Comparison of ENCODE assay signal across 8 cellular contexts in genomic region chr3:105866656-105867653, GRCh38. TPM values are rescaled to one million over a fixed set of nuclear protein-coding genes. Genes with fewer than 3 reads are reported as not detected.
A peak's percentile ranks its signal among the peaks of the same experiment; 100 is the strongest.
DNase-seq lines count a peak whose midpoint lies in the region; ATAC-seq, FAIRE-seq and TF ChIP-seq lines count a peak whose summit lies in the region.

No MANE protein-coding gene starts in this region.

- DNase-seq in GM13977 (ENCODE audit: low spot score) (peak; percentile 57), astrocyte (ENCODE audit: low read depth) (peak; percentile 56), HepG2 (ENCODE audit: low spot score) (peak; percentile 72), tibial artery (peak in 1 of 2 donors; percentile 40), NCI-H524 treated with DMSO at 0.1 percent for 48 hours (lab: John Stamatoyannopoulos, UW) (no peak), H7 (no peak)

- intact Hi-C loops in HepG2 (cut with micrococcal nuclease; ENCODE audit: unreplicated experiment) (loop anchor here (5.0 to 10.0 kb wide), 4 partner anchors 40 to 292 kb away; no protein-coding TSS in a partner anchor), tibial artery (cut with DNase I; ENCODE audit: low total_unique reads) (loop anchor here (5.0 to 10.0 kb wide), 2 partner anchors 40 to 132 kb away; no protein-coding TSS in a partner anchor)

- peak overlapping the region; percentile 75 to 99 (median 88) for H3K27ac Mint-ChIP-seq in IgD-negative memory B cell
- no peak overlapping the region for H3K27ac Mint-ChIP-seq in astrocyte (ENCODE audit: unreplicated experiment)

- TF ChIP-seq CTCF in GM13977 (IDR thresholded peaks at IDR 0.05; ENCODE audit: extremely low read depth, insufficient read depth, missing control alignments) (no peak), astrocyte (IDR thresholded peaks at IDR 0.05; ENCODE audit: insufficient read depth, low read depth, low read length) (no peak), HepG2 (CRISPR knock-in tag; IDR thresholded peaks at IDR 0.05) (no peak), tibial artery (IDR thresholded peaks at IDR 0.05) (no peak)

- H3K4me1 ChIP-seq in astrocyte (ENCODE audit: insufficient read depth, low read length) = peaks cover 22% of the 10 kb centered on the region
- peaks cover 62% of the 10 kb centered on the region for H3K4me1 ChIP-seq in HepG2 (ENCODE audit: insufficient read depth, low read length)
- H3K4me1 ChIP-seq in tibial artery = peaks cover 0 to 65% (median 24%) of the 10 kb centered on the region in 4 donors

- H3K4me1 Mint-ChIP-seq in IgD-negative memory B cell = peaks cover 27 to 37% (median 33%) of the 10 kb centered on the region in 3 donors
- peaks cover 13% of the 10 kb centered on the region for H3K4me1 Mint-ChIP-seq in astrocyte (ENCODE audit: low read depth, unreplicated experiment)

- peak overlapping the region; percentile 98 for H3K4me3 ChIP-seq in astrocyte (ENCODE audit: insufficient read depth, low read depth, low read length)
- H3K4me3 ChIP-seq in HepG2 (replicated peaks in 1 of 3; ENCODE audit: insufficient read depth in 1 of 3, low read depth in 2 of 3, low read length in 3 of 3) = peak overlapping the region; percentile 83 to 100 (median 94)
- H3K4me3 ChIP-seq in tibial artery = peak overlapping the region; percentile 80 to 88
- no peak overlapping the region for H3K4me3 ChIP-seq in H7 (ENCODE audit: insufficient read depth, low read depth, low read length)

- H3K9me3 ChIP-seq in astrocyte (ENCODE audit: insufficient read depth, low read depth, low read length) (no peaks in the 10 kb centered on the region), HepG2 (ENCODE audit: low read length) (no peaks in the 10 kb centered on the region), tibial artery (no peaks in the 10 kb centered on the region)

- H3K27me3 Mint-ChIP-seq in IgD-negative memory B cell (no peaks in the 10 kb centered on the region), astrocyte (ENCODE audit: low read depth, unreplicated experiment) (no peaks in the 10 kb centered on the region)

- H3K9me3 Mint-ChIP-seq in IgD-negative memory B cell (no peaks in the 10 kb centered on the region), astrocyte (ENCODE audit: unreplicated experiment) (no peaks in the 10 kb centered on the region)

- peak; percentile 69 for FAIRE-seq in astrocyte (lab: Jason Lieb, UNC)
- peak; percentile 51 for FAIRE-seq in HepG2 (lab: Jason Lieb, UNC)

- CTCF ChIA-PET in HepG2 (lab: Yijun Ruan, JAX; ENCODE audit: low intra/inter-chr PET ratio, low total read pairs) = no interaction called here

- H3K27me3 ChIP-seq in astrocyte (ENCODE audit: insufficient read depth, low read length) = no peaks in the 10 kb centered on the region
- H3K27me3 ChIP-seq in HepG2 (ENCODE audit: control insufficient read depth in 1 of 2, insufficient read depth in 2 of 2, low read length in 2 of 2) = no peaks in the 10 kb centered on the region; a peak in 1 of 5 replicates
- no peaks in the 10 kb centered on the region for H3K27me3 ChIP-seq in tibial artery
- H3K27me3 ChIP-seq in H7 (ENCODE audit: control insufficient read depth, insufficient read depth, low read length) = no peaks in the 10 kb centered on the region

- H3K36me3 Mint-ChIP-seq in IgD-negative memory B cell (peaks cover 3% of the 10 kb centered on the region), astrocyte (ENCODE audit: low read depth, unreplicated experiment) (no peaks in the 10 kb centered on the region)

- H3K79me2 ChIP-seq in astrocyte (ENCODE audit: insufficient read depth, low read length) = peaks cover 68% of the 10 kb centered on the region
- peaks cover 60% of the 10 kb centered on the region for H3K79me2 ChIP-seq in HepG2 (ENCODE audit: insufficient read depth, low read length)

- TSS peak; percentile 48 for BruUV-seq in HepG2 (replicated peaks; lab: Mats Ljungman, UMichigan)

- peak in 1 of 2 experiments; percentile 59; a peak in 1 of 4 replicates for TF ChIP-seq EP300 in HepG2 (IDR thresholded peaks at IDR 0.05; ENCODE audit: low read depth in 2 of 2, low read length in 2 of 2)
- TF ChIP-seq EP300 in HepG2 (CRISPR knock-in tag; IDR thresholded peaks at IDR 0.05; ENCODE audit: borderline replicate concordance) = no peak; the same call in 1 of the 2 replicates

- in situ Hi-C loops in GM13977 (cut with MboI; ENCODE audit: low pct_unique_long_range_greater_than_20kb, low sequenced_read_pairs, unreplicated experiment) = loop anchor here (25.0 kb wide), 1 partner anchor 745 kb away; no protein-coding TSS in a partner anchor
- in situ Hi-C loops in HepG2 (cut with HindIII; ENCODE audit: extremely low pct_ligation_motif_present, low pct_unique_long_range_greater_than_20kb) = no loop called here

- H3K9ac ChIP-seq in astrocyte (ENCODE audit: low read length) = peak overlapping the region; percentile 96
- H3K9ac ChIP-seq in HepG2 (ENCODE audit: insufficient read depth, low read depth, low read length) = peak overlapping the region; percentile 95

- peak; percentile 33 for ATAC-seq in GM21619 (IDR thresholded peaks at IDR 0.05; ENCODE audit: unreplicated experiment)
- no peak; the same call in 2 of the 3 replicates for ATAC-seq in HepG2

- no peak for TF ChIP-seq POLR2A in HepG2 (IDR thresholded peaks at IDR 0.05; ENCODE audit: insufficient read depth in 1 of 2, low read depth in 2 of 2, low read length in 2 of 2)

- H3K4me3 Mint-ChIP-seq in IgD-negative memory B cell (peak overlapping the region; percentile 97 to 100 (median 98)), astrocyte (ENCODE audit: unreplicated experiment) (peak overlapping the region; percentile 95)

- WGBS in HepG2 (ENCODE audit: low lambda C conversion rate) = 2% methylated on average over 9 of the region's 9 CpGs

- H3K4me2 ChIP-seq in astrocyte (ENCODE audit: low read length) = peak overlapping the region; percentile 87
- peak overlapping the region; percentile 79 for H3K4me2 ChIP-seq in HepG2 (ENCODE audit: low read depth, low read length)

- TF ChIP-seq RAD21 in HepG2 (CRISPR knock-in tag; IDR thresholded peaks at IDR 0.05) = no peak

- H3K36me3 ChIP-seq in astrocyte (ENCODE audit: insufficient read depth, low read length) (peaks cover 9% of the 10 kb centered on the region), HepG2 (replicated peaks in 1 of 2; ENCODE audit: control insufficient read depth in 1 of 2, insufficient read depth in 2 of 2, low read length in 2 of 2) (peaks cover 4 to 19% of the 10 kb centered on the region in 2 experiments; a peak in 3 of 5 replicates), tibial artery (peaks cover 0 to 6% (median 0%) of the 10 kb centered on the region in 3 donors), H7 (replicated peaks; ENCODE audit: control insufficient read depth, insufficient read depth, low read length) (no peaks in the 10 kb centered on the region)

- H2AFZ ChIP-seq in astrocyte (ENCODE audit: low read depth, low read length) (no peak overlapping the region), HepG2 (ENCODE audit: low read length) (no peak overlapping the region)

- H3K27ac ChIP-seq in astrocyte (ENCODE audit: low read depth, low read length) (peak overlapping the region; percentile 97), HepG2 (ENCODE audit: extremely low read length, insufficient read depth, low read length) (peak overlapping the region; percentile 88), tibial artery (peak overlapping the region; percentile 95 to 96)

- POLR2A ChIA-PET in HepG2 (lab: Yijun Ruan, JAX) = interaction anchor here (1.0 to 2.7 kb wide), 2 partner anchors 96 to 498 kb away, joined by 3 to 12 read pairs; no protein-coding TSS in a partner anchor

- H4K20me1 ChIP-seq in astrocyte (ENCODE audit: insufficient read depth, low read length) = peaks cover 44% of the 10 kb centered on the region
- peaks cover 14% of the 10 kb centered on the region for H4K20me1 ChIP-seq in HepG2 (ENCODE audit: insufficient read depth, low read length)

TF ChIP-seq in HepG2, 621 proteins besides CTCF, POLR2A, EP300 and RAD21 (continues in another document):
- TF ChIP-seq SOX6 (IDR thresholded peaks at IDR 0.05) = no peak
- peak; percentile 82 for TF ChIP-seq SOX6 (CRISPR knock-in tag; IDR thresholded peaks at IDR 0.05)

RNA-seq across cellular contexts. Expression of gene CBLB, which starts 1.9 kb away (rescaled TPM):
- polyA plus RNA-seq in IgD-negative memory B cell (16.0 TPM), HepG2 (2011; rRNA removed) (14.9 and 16.4 TPM in 2 replicates)
- total RNA-seq in astrocyte (45.9 and 48.0 TPM in 2 replicates), HepG2 (2016; rRNA removed; fragmentation: Illumina TruSeq; extraction: Trizol) (5.1 and 9.8 TPM in 2 replicates)
- total RNA-seq in HepG2 (2016; cell fraction: cytosol; rRNA removed; fragmentation: Illumina TruSeq; extraction: Trizol; ENCODE audit: low read depth) = 1.1 and 1.6 TPM in 2 replicates
- total RNA-seq in HepG2 (2016; cell fraction: insoluble cytoplasmic fraction; rRNA removed; fragmentation: Illumina TruSeq; extraction: Trizol) = 7.4 and 8.5 TPM in 2 replicates
- total RNA-seq in HepG2 (2016; cell fraction: membrane; rRNA removed; fragmentation: Illumina TruSeq; extraction: Trizol) = 2.3 and 3.5 TPM in 2 replicates
- 36.8 and 38.2 TPM in 2 replicates for total RNA-seq in HepG2 (2016; cell fraction: nucleus; rRNA removed; fragmentation: Illumina TruSeq; extraction: Trizol)
- polyA plus RNA-seq in HepG2 (2011; cell fraction: cytosol; rRNA removed) = 5.3 and 9.4 TPM in 2 replicates
- polyA plus RNA-seq in HepG2 (2011; cell fraction: nucleus; rRNA removed) = 24.6 and 25.9 TPM in 2 replicates
- polyA plus RNA-seq in HepG2 (2012) = 12.7 and 15.0 TPM in 2 replicates
- polyA plus RNA-seq in HepG2 (2016; cell fraction: cytosol; fragmentation: Illumina TruSeq; extraction: Trizol; ENCODE audit: low read depth) = 0.40 and 0.97 TPM in 2 replicates
- 4.2 and 6.6 TPM in 2 replicates for polyA plus RNA-seq in HepG2 (2016; cell fraction: insoluble cytoplasmic fraction; fragmentation: Illumina TruSeq; extraction: Trizol; ENCODE audit: low read depth)
- 1.3 and 1.9 TPM in 2 replicates for polyA plus RNA-seq in HepG2 (2016; cell fraction: membrane; fragmentation: Illumina TruSeq; extraction: Trizol; ENCODE audit: low read depth)
- 17.4 and 22.5 TPM in 2 replicates for polyA plus RNA-seq in HepG2 (2016; cell fraction: nucleus; fragmentation: Illumina TruSeq; extraction: Trizol; ENCODE audit: insufficient read depth, low read depth)
- polyA minus RNA-seq in HepG2 (2011; rRNA and poly(A)+ RNA removed; ENCODE audit: low replicate concordance) = 4.3 and 14.6 TPM in 2 replicates
- polyA minus RNA-seq in HepG2 (2011; cell fraction: cytosol; rRNA and poly(A)+ RNA removed) = 9.0 and 9.7 TPM in 2 replicates
- 226 and 257 TPM in 2 replicates for polyA minus RNA-seq in HepG2 (2011; cell fraction: nucleus; rRNA and poly(A)+ RNA removed)
- 6.5 and 7.9 TPM in 2 replicates for total RNA-seq in H7 (2014; rRNA removed; shearing (Covaris generic))

Comparison
In these comparisons a context has a peak if more than half of its experiments do, and no peak if none do; other contexts are left out.
1. DNase-seq: peak in GM13977 (single experiment), astrocyte (single experiment) and HepG2 (single experiment); none in NCI-H524 treated with DMSO at 0.1 percent for 48 hours (single experiment) and H7 (single experiment).
2. Peak in every context shown above with its lines, with median percentiles within 50 percentile points of each other: H3K27ac ChIP-seq.